ENCODE assay signal across 8 cellular contexts in genomic region chr9:127955294-127956015, GRCh38. TPM values are rescaled to one million over a fixed set of nuclear protein-coding genes. Genes with fewer than 3 reads are reported as not detected.
DNase-seq lines count a peak whose midpoint lies in the region; ATAC-seq, FAIRE-seq and TF ChIP-seq lines count a peak whose summit lies in the region.

No MANE protein-coding gene starts in this region.

- H3K9ac ChIP-seq in smooth muscle cell (ENCODE audit: low read depth): no peak overlapping the region

- H3K36me3 ChIP-seq in Peyer's patch (peaks cover 0 to 10% (median 0%) of the 10 kb centered on the region in 3 donors), smooth muscle cell (ENCODE audit: low read depth) (no peaks in the 10 kb centered on the region)

- no peak overlapping the region for H3K4me3 ChIP-seq in Jurkat, Clone E6-1 (ENCODE audit: low read length)
- H3K4me3 ChIP-seq in Peyer's patch (peak overlapping the region in 2 of 4 donors; percentile 3 to 22), smooth muscle cell (no peak overlapping the region)

- no peaks in the 10 kb centered on the region for H3K27me3 ChIP-seq in Peyer's patch
- H3K27me3 ChIP-seq in smooth muscle cell (ENCODE audit: low read depth): no peaks in the 10 kb centered on the region

- H3K4me2 ChIP-seq in smooth muscle cell: no peak overlapping the region

- 64% methylated on average over 12 of the region's 12 CpGs for WGBS in smooth muscle cell (ENCODE audit: low lambda C conversion rate)

- no peak for FAIRE-seq in GM12892 (lab: Jason Lieb, UNC)

- TF ChIP-seq POLR2A in GM12892 (IDR thresholded peaks at IDR 0.05; ENCODE audit: low read depth, low read length): no peak
- peak in 1 of 2 donors; percentile 61 for TF ChIP-seq POLR2A in Peyer's patch (IDR thresholded peaks at IDR 0.05)

- H3K27ac ChIP-seq in Peyer's patch (peak overlapping the region; percentile 61 to 95 (median 78)), smooth muscle cell (ENCODE audit: low read depth) (peak overlapping the region; percentile 49)

- no peaks in the 10 kb centered on the region for H3F3A ChIP-seq in smooth muscle cell (ENCODE audit: low read depth)

- no peak overlapping the region for H2AFZ ChIP-seq in smooth muscle cell (ENCODE audit: low read depth)

- H4K20me1 ChIP-seq in smooth muscle cell (ENCODE audit: low read depth): peaks cover 60% of the 10 kb centered on the region

- TF ChIP-seq CTCF in Peyer's patch (IDR thresholded peaks at IDR 0.05) (peak; percentile 46 to 91 (median 70)), smooth muscle cell (IDR thresholded peaks at IDR 0.05; ENCODE audit: borderline replicate concordance, insufficient read depth, poor library complexity, severe bottlenecking) (peak; percentile 3)

- ATAC-seq in left ventricle myocardium superior: peak; percentile 85
- ATAC-seq in HG03571 (IDR thresholded peaks at IDR 0.05; ENCODE audit: unreplicated experiment): no peak
- no peak for ATAC-seq in GM19397 (IDR thresholded peaks at IDR 0.05; ENCODE audit: unreplicated experiment)

- H3K9me3 ChIP-seq in Peyer's patch (no peaks in the 10 kb centered on the region), smooth muscle cell (replicated peaks; ENCODE audit: low read depth) (no peaks in the 10 kb centered on the region)

- DNase-seq in GM12892 (ENCODE audit: insufficient read length): peak; percentile 84
- peak; percentile 78 for DNase-seq in Jurkat, Clone E6-1 (ENCODE audit: low read depth, low spot score)
- DNase-seq in Peyer's patch: peak; percentile 64 to 95 (median 90)
- DNase-seq in activated gamma-delta T cell treated with anti-CD3 and anti-CD28 coated beads, Interleukin-2, amount 50 U/mL, for 16 hours (ENCODE audit: low read depth): peak; percentile 73
- DNase-seq in left ventricle myocardium superior: peak; percentile 69
- no peak for DNase-seq in smooth muscle cell (lab: John Stamatoyannopoulos, UW; ENCODE audit: unreplicated experiment)

- peaks cover 79% of the 10 kb centered on the region for H3K79me2 ChIP-seq in smooth muscle cell (ENCODE audit: low read depth)

- intact Hi-C loops in left ventricle myocardium superior (cut with micrococcal nuclease): no loop called here

- H3K4me1 ChIP-seq in Peyer's patch (peaks cover 11 to 62% (median 32%) of the 10 kb centered on the region in 4 donors), smooth muscle cell (ENCODE audit: low read depth) (peaks cover 3% of the 10 kb centered on the region)

RNA-seq across cellular contexts. Expression of gene DPM2, which starts 17.8 kb away (rescaled TPM):
- polyA plus RNA-seq in GM12892 (2012; ENCODE audit: missing spikeins): 26.4 TPM
- polyA plus RNA-seq in Jurkat, Clone E6-1 (2012; ENCODE audit: insufficient read depth, insufficient read length): 61.5 TPM
- total RNA-seq in Peyer's patch (10 to 100 TPM; 20.6 to 27.3 (median 22.1) TPM), left ventricle myocardium superior (11.1 TPM), smooth muscle cell (23.6 and 26.0 TPM in 2 replicates)
- polyA plus RNA-seq in smooth muscle cell: 68.5 and 72.8 TPM in 2 replicates

RNA-seq across cellular contexts. Expression of gene PIP5KL1, which starts 24.9 kb away (rescaled TPM):
- polyA plus RNA-seq in GM12892 (2012; ENCODE audit: missing spikeins): 0.36 TPM
- 6.5 TPM for polyA plus RNA-seq in Jurkat, Clone E6-1 (2012; ENCODE audit: insufficient read depth, insufficient read length)
- 1 to 10 TPM in 1 of 4 donors, not detected in 3; 2.5 TPM for total RNA-seq in Peyer's patch
- total RNA-seq in left ventricle myocardium superior: not detected
- total RNA-seq in smooth muscle cell: 1.1 and 9.2 TPM in 2 replicates
- polyA plus RNA-seq in smooth muscle cell: 2.7 and 9.7 TPM in 2 replicates

RNA-seq across cellular contexts. Expression of gene EEIG1, which starts 25.3 kb away (rescaled TPM):
- polyA plus RNA-seq in GM12892 (2012; ENCODE audit: missing spikeins): 26.4 TPM
- polyA plus RNA-seq in Jurkat, Clone E6-1 (2012; ENCODE audit: insufficient read depth, insufficient read length): 20.4 TPM
- 100 to 1,000 TPM in 3 of 4 donors, 10 to 100 TPM in 1; 71.8 to 219 (median 122) TPM for total RNA-seq in Peyer's patch
- total RNA-seq in left ventricle myocardium superior: 21.6 TPM
- 9.2 and 21.2 TPM in 2 replicates for total RNA-seq in smooth muscle cell
- 18.1 and 19.4 TPM in 2 replicates for polyA plus RNA-seq in smooth muscle cell

RNA-seq across cellular contexts. Expression of gene ST6GALNAC4, which starts 38.6 kb away (rescaled TPM):
- polyA plus RNA-seq in GM12892 (2012; ENCODE audit: missing spikeins): 17.0 TPM
- 5.1 TPM for polyA plus RNA-seq in Jurkat, Clone E6-1 (2012; ENCODE audit: insufficient read depth, insufficient read length)
- 100 to 1,000 TPM in 1 of 4 donors, 10 to 100 TPM in 3; 39.9 to 119 (median 46.7) TPM for total RNA-seq in Peyer's patch
- 28.5 TPM for total RNA-seq in left ventricle myocardium superior
- 5.3 and 22.5 TPM in 2 replicates for total RNA-seq in smooth muscle cell
- 12.1 and 13.6 TPM in 2 replicates for polyA plus RNA-seq in smooth muscle cell

RNA-seq across cellular contexts. Expression of gene ST6GALNAC6, which starts 56.1 kb away (rescaled TPM):
- 25.3 TPM for polyA plus RNA-seq in GM12892 (2012; ENCODE audit: missing spikeins)
- 18.9 TPM for polyA plus RNA-seq in Jurkat, Clone E6-1 (2012; ENCODE audit: insufficient read depth, insufficient read length)
- total RNA-seq in Peyer's patch (10 to 100 TPM in 3 of 4 donors, 1 to 10 TPM in 1; 7.7 to 88.3 (median 18.9) TPM), left ventricle myocardium superior (50.5 TPM), smooth muscle cell (34.3 and 36.4 TPM in 2 replicates)
- 48.8 and 65.8 TPM in 2 replicates for polyA plus RNA-seq in smooth muscle cell
